Comparison of ENCODE assay signal across 24 cellular contexts in the genomic region with DNA sequence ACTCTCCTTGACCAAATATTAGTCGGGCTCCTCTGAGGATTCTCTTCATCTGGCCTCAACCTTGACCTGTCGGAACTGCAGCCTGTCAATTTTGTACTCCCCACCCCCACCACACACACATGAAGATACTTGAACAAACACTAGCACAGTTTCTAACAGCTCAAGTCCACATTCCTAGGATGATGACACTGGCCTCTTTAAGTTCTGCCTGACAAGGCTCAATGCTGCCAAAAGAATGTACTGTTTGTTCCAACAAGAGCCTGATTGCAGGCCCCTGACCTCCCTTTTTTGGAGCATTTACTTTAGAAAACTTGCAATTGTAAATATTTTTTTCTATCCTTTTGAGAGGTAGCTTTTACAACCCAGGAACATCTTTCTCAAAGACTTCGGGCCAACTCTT.
DNase-seq lines count a peak whose midpoint lies in the region; ATAC-seq and TF ChIP-seq lines count a peak whose summit lies in the region.
"Had no signal": no experiment of that assay in that cellular context is flagged by ENCODE, and none has a peak within 500 bp of the region (broad histone marks: within the 10 kb centered on the region; RNA-seq: fewer than 3 reads in every experiment).

No MANE protein-coding gene starts in this region.

- H3K4me1 ChIP-seq in liver (ENCODE audit: control insufficient read depth in 4 of 4, insufficient read depth in 4 of 4, low read length in 3 of 4) (no peaks in the 10 kb centered on the region), smooth muscle cell (ENCODE audit: low read depth) (no peaks in the 10 kb centered on the region)
- H3K4me1 ChIP-seq: gastroesophageal sphincter had no signal

- H2AFZ ChIP-seq in smooth muscle cell (ENCODE audit: low read depth), result no peak overlapping the region

- 59% methylated on average over 3 of the region's 3 CpGs for WGBS in liver
- WGBS in smooth muscle cell (ENCODE audit: low lambda C conversion rate), result 77% methylated on average over 3 of the region's 3 CpGs

- H3K79me2 ChIP-seq in smooth muscle cell (ENCODE audit: low read depth), result no peaks in the 10 kb centered on the region

- no peaks in the 10 kb centered on the region for H3F3A ChIP-seq in smooth muscle cell (ENCODE audit: low read depth)

- H3K4me3 Mint-ChIP-seq in HFFc6, result no peak overlapping the region
- H3K4me3 Mint-ChIP-seq: activated CD4-positive, alpha-beta memory T cell treated with anti-CD3 and anti-CD28 coated beads for 36 hours; CD4-positive, alpha-beta T cell; memory B cell; WTC11 had no signal

- H3K4me2 ChIP-seq in smooth muscle cell, result no peak overlapping the region

- H3K4me3 ChIP-seq in AG10803 (ENCODE audit: low read length) (no peak overlapping the region), liver (ENCODE audit: low read depth in 1 of 3, low read length in 3 of 3) (no peak overlapping the region), smooth muscle cell (no peak overlapping the region)
- H3K4me3 ChIP-seq: gastroesophageal sphincter, GM12878, SK-N-MC had no signal

- H3K27ac ChIP-seq in liver (ENCODE audit: low read depth in 1 of 2, low read length in 2 of 2) (no peak overlapping the region), smooth muscle cell (ENCODE audit: low read depth) (no peak overlapping the region)
- H3K27ac ChIP-seq: gastroesophageal sphincter, SK-N-MC had no signal

- H3K27me3 Mint-ChIP-seq in HFFc6 (ENCODE audit: insufficient read depth), result peaks cover 5% of the 10 kb centered on the region
- H3K27me3 Mint-ChIP-seq: activated CD4-positive, alpha-beta memory T cell treated with anti-CD3 and anti-CD28 coated beads for 36 hours; CD4-positive, alpha-beta T cell had no signal

- H4K20me1 ChIP-seq in smooth muscle cell (ENCODE audit: low read depth), result no peaks in the 10 kb centered on the region

- peaks cover 6% of the 10 kb centered on the region for H3K9me3 Mint-ChIP-seq in HFFc6

- no peaks in the 10 kb centered on the region for H3K36me3 ChIP-seq in liver (ENCODE audit: control insufficient read depth in 4 of 4, insufficient read depth in 3 of 4, low read depth in 1 of 4, low read length in 3 of 4)
- H3K36me3 ChIP-seq in smooth muscle cell (ENCODE audit: low read depth), result no peaks in the 10 kb centered on the region
- H3K36me3 ChIP-seq: gastroesophageal sphincter had no signal

- H3K4me1 Mint-ChIP-seq in HFFc6 (ENCODE audit: low read depth), result peaks cover 9% of the 10 kb centered on the region; the same call in 1 of the 2 replicates
- H3K4me1 Mint-ChIP-seq: memory B cell, WTC11 had no signal

- ATAC-seq in GM21423 (IDR thresholded peaks at IDR 0.05; ENCODE audit: unreplicated experiment), result no peak
- ATAC-seq: gastroesophageal sphincter, GM12878, WTC11 had no signal

- H3K36me3 Mint-ChIP-seq in HFFc6 (ENCODE audit: low read depth), result no peaks in the 10 kb centered on the region
- H3K36me3 Mint-ChIP-seq: activated CD4-positive, alpha-beta memory T cell treated with anti-CD3 and anti-CD28 coated beads for 36 hours; memory B cell had no signal

- H3K9me3 ChIP-seq in liver (ENCODE audit: control insufficient read depth in 4 of 4, low read length in 3 of 4) (peaks cover 0 to 4% (median 2%) of the 10 kb centered on the region in 4 donors), smooth muscle cell (replicated peaks; ENCODE audit: low read depth) (peaks cover 3% of the 10 kb centered on the region)

- H3K27ac Mint-ChIP-seq in HFFc6, result no peak overlapping the region
- H3K27ac Mint-ChIP-seq: activated CD4-positive, alpha-beta memory T cell treated with anti-CD3 and anti-CD28 coated beads for 36 hours; CD4-positive, alpha-beta T cell; memory B cell; WTC11 had no signal

- no peak for TF ChIP-seq CTCF in AG10803 (conservative IDR thresholded peaks at IDR 0.05; ENCODE audit: low read length)
- no peak for TF ChIP-seq CTCF in HFFc6 (IDR thresholded peaks at IDR 0.05)
- no peak for TF ChIP-seq CTCF in liver (IDR thresholded peaks at IDR 0.05; ENCODE audit: low read depth, low read length, missing input control)
- no peak for TF ChIP-seq CTCF in smooth muscle cell (IDR thresholded peaks at IDR 0.05; ENCODE audit: borderline replicate concordance, insufficient read depth, poor library complexity, severe bottlenecking)

- TF ChIP-seq RAD21 in liver (IDR thresholded peaks at IDR 0.05), result no peak

- DNase-seq in AG10803 (ENCODE audit: low read depth) (peak; percentile 74), HFFc6 (peak; percentile 20), fibroblast of gingiva (ENCODE audit: low read depth) (peak; percentile 74), DMS 273 (lab: John Stamatoyannopoulos, UW; ENCODE audit: unreplicated experiment) (no peak), NCI-H526 treated with DMSO at 0.1 percent for 48 hours (lab: John Stamatoyannopoulos, UW) (no peak), smooth muscle cell (lab: John Stamatoyannopoulos, UW; ENCODE audit: unreplicated experiment) (no peak)
- DNase-seq: activated CD4-positive, alpha-beta memory T cell treated with anti-CD3 and anti-CD28 coated beads for 36 hours; activated effector memory CD4-positive, alpha-beta T cell treated with anti-CD3 and anti-CD28 coated beads, Interleukin-2, amount 50 U/mL, for 16 hours; CD4-positive, alpha-beta T cell; dermis blood vessel endothelial cell; DMS153; KG1; kidney; NCI-H146; NCI-H524 treated with DMSO at 0.1 percent for 48 hours; nucleus accumbens; stimulated activated CD4-positive, alpha-beta T cell treated with anti-CD3 and anti-CD28 coated beads, Interleukin-15, amount 100 ng/mL, for 24 hours had no signal

- H3K9ac ChIP-seq in liver (ENCODE audit: low read depth in 1 of 2, low read length in 2 of 2), result no peak overlapping the region
- no peak overlapping the region for H3K9ac ChIP-seq in smooth muscle cell (ENCODE audit: low read depth)

- H3K27me3 ChIP-seq in liver (ENCODE audit: control insufficient read depth in 4 of 4, insufficient read depth in 4 of 4, low read length in 3 of 4) (no peaks in the 10 kb centered on the region), smooth muscle cell (ENCODE audit: low read depth) (no peaks in the 10 kb centered on the region)
- H3K27me3 ChIP-seq: gastroesophageal sphincter had no signal

TF ChIP-seq in liver, 16 proteins besides CTCF, POLR2A, EP300 and RAD21:
- TF ChIP-seq HNF4G (IDR thresholded peaks at IDR 0.05), result no peak
- peak; percentile 25 for TF ChIP-seq NR2F2 (IDR thresholded peaks at IDR 0.05)
TF ChIP-seq in liver: peak in this region for 1.

Comparison
In these comparisons a context has a peak if more than half of its experiments do, and no peak if none do; other contexts are left out.
1. DNase-seq: peak in AG10803 (single experiment), HFFc6 (single experiment) and fibroblast of gingiva (single experiment); none in DMS 273 (single experiment), NCI-H526 treated with DMSO at 0.1 percent for 48 hours (single experiment) and smooth muscle cell (single experiment).